ENCODE assay signal across 17 cellular contexts in genomic region chr1:76583237-76583868, GRCh38.
"Had no signal": no experiment of that assay in that cellular context is flagged by ENCODE, and none has a peak within 500 bp of the region (broad histone marks: within the 10 kb centered on the region; RNA-seq: fewer than 3 reads in every experiment).

No MANE protein-coding gene starts in this region.

- H3K27ac Mint-ChIP-seq: activated B cell treated with CpG ODN at 0.5 μM for 24 hours; activated CD4-positive, alpha-beta T cell treated with anti-CD3 and anti-CD28 coated beads, Interleukin-2, amount 10 ng/mL, durations not matched to agents 7 days and 5 days; activated T-helper 1 cell treated with anti-CD3 and anti-CD28 coated beads, Interleukin-12 subunit alpha, Interleukin-12 subunit beta, Interleukin-2, Interleukin-4 antibody, amounts not matched to agents 30 ng/mL and 10 ng/mL and 1 ng/mL, durations not matched to agents 14 hours and 24 hours and 36 hours; stimulated activated naive B cell treated with anti-CD40 and anti-IgM and Interleukin-4, amounts not matched to agents 10 μg/mL and 1 μg/mL and 100 μg/mL, for 72 hours; T-helper 17 cell had no signal

- ATAC-seq: pancreas; stimulated activated naive B cell treated with anti-CD40 and anti-IgM and Interleukin-4, amounts not matched to agents 10 μg/mL and 1 μg/mL and 100 μg/mL, for 72 hours; T-helper 17 cell had no signal

- DNase-seq: activated B cell treated with CpG ODN at 0.5 μM for 24 hours; activated CD4-positive, alpha-beta T cell treated with anti-CD3 and anti-CD28 coated beads, Interleukin-2, amount 10 ng/mL, durations not matched to agents 7 days and 5 days; activated naive CD4-positive, alpha-beta T cell; anterior cingulate cortex; brain microvascular endothelial cell; islet precursor cell; pancreas; stimulated activated CD4-positive, alpha-beta T cell treated with anti-CD3 and anti-CD28 coated beads, Interleukin-4, amount 100 ng/mL, for 1 hour; stimulated activated naive B cell treated with anti-CD40 and anti-IgM and Interleukin-4, amounts not matched to agents 10 μg/mL and 1 μg/mL and 100 μg/mL, for 72 hours; substantia nigra; T-helper 17 cell; uterus had no signal

- H3K4me1 ChIP-seq: esophagus muscularis mucosa, pancreas, tibial nerve, uterus had no signal

- H3K27me3 Mint-ChIP-seq: activated B cell treated with CpG ODN at 0.5 μM for 24 hours; activated CD4-positive, alpha-beta T cell treated with anti-CD3 and anti-CD28 coated beads, Interleukin-2, amount 10 ng/mL, durations not matched to agents 7 days and 5 days; central memory CD8-positive, alpha-beta T cell; stimulated activated naive B cell treated with anti-CD40 and anti-IgM and Interleukin-4, amounts not matched to agents 10 μg/mL and 1 μg/mL and 100 μg/mL, for 72 hours had no signal

- H3K9me3 Mint-ChIP-seq: activated B cell treated with CpG ODN at 0.5 μM for 24 hours; activated CD4-positive, alpha-beta T cell treated with anti-CD3 and anti-CD28 coated beads, Interleukin-2, amount 10 ng/mL, durations not matched to agents 7 days and 5 days; activated T-helper 1 cell treated with anti-CD3 and anti-CD28 coated beads, Interleukin-12 subunit alpha, Interleukin-12 subunit beta, Interleukin-2, Interleukin-4 antibody, amounts not matched to agents 30 ng/mL and 10 ng/mL and 1 ng/mL, durations not matched to agents 14 hours and 24 hours and 36 hours; central memory CD8-positive, alpha-beta T cell; stimulated activated naive B cell treated with anti-CD40 and anti-IgM and Interleukin-4, amounts not matched to agents 10 μg/mL and 1 μg/mL and 100 μg/mL, for 72 hours had no signal

- H3K4me1 Mint-ChIP-seq: activated B cell treated with CpG ODN at 0.5 μM for 24 hours; activated CD4-positive, alpha-beta T cell treated with anti-CD3 and anti-CD28 coated beads, Interleukin-2, amount 10 ng/mL, durations not matched to agents 7 days and 5 days; central memory CD8-positive, alpha-beta T cell; stimulated activated naive B cell treated with anti-CD40 and anti-IgM and Interleukin-4, amounts not matched to agents 10 μg/mL and 1 μg/mL and 100 μg/mL, for 72 hours; T-helper 17 cell had no signal

- H3K36me3 ChIP-seq: brain microvascular endothelial cell, esophagus muscularis mucosa, pancreas, tibial nerve, uterus had no signal

- H3K4me3 Mint-ChIP-seq: activated B cell treated with CpG ODN at 0.5 μM for 24 hours; activated CD4-positive, alpha-beta T cell treated with anti-CD3 and anti-CD28 coated beads, Interleukin-2, amount 10 ng/mL, durations not matched to agents 7 days and 5 days; activated T-helper 1 cell treated with anti-CD3 and anti-CD28 coated beads, Interleukin-12 subunit alpha, Interleukin-12 subunit beta, Interleukin-2, Interleukin-4 antibody, amounts not matched to agents 30 ng/mL and 10 ng/mL and 1 ng/mL, durations not matched to agents 14 hours and 24 hours and 36 hours; central memory CD8-positive, alpha-beta T cell; stimulated activated naive B cell treated with anti-CD40 and anti-IgM and Interleukin-4, amounts not matched to agents 10 μg/mL and 1 μg/mL and 100 μg/mL, for 72 hours; T-helper 17 cell had no signal

- H3K27me3 ChIP-seq: brain microvascular endothelial cell, esophagus muscularis mucosa, pancreas, tibial nerve, uterus had no signal

- H3K36me3 Mint-ChIP-seq: stimulated activated naive B cell treated with anti-CD40 and anti-IgM and Interleukin-4, amounts not matched to agents 10 μg/mL and 1 μg/mL and 100 μg/mL, for 72 hours had no signal

- H3K27ac ChIP-seq: brain microvascular endothelial cell, coronary artery, esophagus muscularis mucosa, pancreas, tibial nerve, uterus had no signal

- H3K4me3 ChIP-seq: coronary artery, esophagus muscularis mucosa, pancreas, tibial nerve, uterus had no signal

- H3K9me3 ChIP-seq: esophagus muscularis mucosa, pancreas, tibial nerve, uterus had no signal
